ENCODE assay signal across 1 cellular context in the genomic region with DNA sequence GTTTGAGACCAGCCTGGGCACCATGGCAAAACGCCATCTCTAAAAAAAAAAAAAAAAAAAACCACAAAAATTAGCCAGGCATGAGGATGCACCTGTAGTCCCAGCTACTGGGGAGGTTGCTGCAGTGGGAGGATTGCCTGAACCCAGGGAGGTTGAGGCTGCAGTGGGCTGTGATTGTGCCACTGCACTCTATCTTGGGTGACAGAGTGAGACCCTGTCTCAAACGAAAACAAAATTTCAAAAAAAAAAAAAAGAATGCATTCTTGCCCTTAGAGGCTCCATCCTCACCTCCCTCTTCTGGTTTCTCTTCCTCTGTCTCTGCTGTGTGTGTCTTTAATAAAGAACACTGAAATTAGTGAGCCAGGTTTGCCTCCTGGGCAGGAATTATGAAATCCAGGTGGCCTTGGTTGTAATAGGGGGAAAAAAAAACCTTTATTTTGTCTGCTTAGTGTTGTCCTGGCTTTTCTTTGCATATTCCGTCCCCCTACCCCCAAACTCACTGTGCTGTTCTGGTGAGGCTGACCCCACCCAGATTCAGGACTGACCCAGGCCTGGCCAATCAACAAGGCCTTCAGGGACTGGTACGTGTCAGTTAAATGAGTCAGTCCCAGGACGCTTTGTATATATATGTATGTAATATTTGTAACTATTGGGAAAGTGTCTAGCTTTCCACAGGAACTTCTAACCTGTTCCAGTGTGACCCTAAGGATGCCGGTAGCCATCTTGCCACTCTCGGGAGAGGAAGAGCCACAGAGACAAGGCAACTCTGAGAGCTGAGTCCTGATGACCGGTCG.
TF ChIP-seq lines count a peak whose summit lies in the region.

No MANE protein-coding gene starts in this region.

TF ChIP-seq in A549, 52 proteins besides CTCF, POLR2A, EP300 and RAD21 (continued from another document):
- TF ChIP-seq, protein P1, sequence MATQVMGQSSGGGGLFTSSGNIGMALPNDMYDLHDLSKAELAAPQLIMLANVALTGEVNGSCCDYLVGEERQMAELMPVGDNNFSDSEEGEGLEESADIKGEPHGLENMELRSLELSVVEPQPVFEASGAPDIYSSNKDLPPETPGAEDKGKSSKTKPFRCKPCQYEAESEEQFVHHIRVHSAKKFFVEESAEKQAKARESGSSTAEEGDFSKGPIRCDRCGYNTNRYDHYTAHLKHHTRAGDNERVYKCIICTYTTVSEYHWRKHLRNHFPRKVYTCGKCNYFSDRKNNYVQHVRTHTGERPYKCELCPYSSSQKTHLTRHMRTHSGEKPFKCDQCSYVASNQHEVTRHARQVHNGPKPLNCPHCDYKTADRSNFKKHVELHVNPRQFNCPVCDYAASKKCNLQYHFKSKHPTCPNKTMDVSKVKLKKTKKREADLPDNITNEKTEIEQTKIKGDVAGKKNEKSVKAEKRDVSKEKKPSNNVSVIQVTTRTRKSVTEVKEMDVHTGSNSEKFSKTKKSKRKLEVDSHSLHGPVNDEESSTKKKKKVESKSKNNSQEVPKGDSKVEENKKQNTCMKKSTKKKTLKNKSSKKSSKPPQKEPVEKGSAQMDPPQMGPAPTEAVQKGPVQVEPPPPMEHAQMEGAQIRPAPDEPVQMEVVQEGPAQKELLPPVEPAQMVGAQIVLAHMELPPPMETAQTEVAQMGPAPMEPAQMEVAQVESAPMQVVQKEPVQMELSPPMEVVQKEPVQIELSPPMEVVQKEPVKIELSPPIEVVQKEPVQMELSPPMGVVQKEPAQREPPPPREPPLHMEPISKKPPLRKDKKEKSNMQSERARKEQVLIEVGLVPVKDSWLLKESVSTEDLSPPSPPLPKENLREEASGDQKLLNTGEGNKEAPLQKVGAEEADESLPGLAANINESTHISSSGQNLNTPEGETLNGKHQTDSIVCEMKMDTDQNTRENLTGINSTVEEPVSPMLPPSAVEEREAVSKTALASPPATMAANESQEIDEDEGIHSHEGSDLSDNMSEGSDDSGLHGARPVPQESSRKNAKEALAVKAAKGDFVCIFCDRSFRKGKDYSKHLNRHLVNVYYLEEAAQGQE (IDR thresholded peaks at IDR 0.05) = no peak
